Comparison of ENCODE assay signal across 23 cellular contexts in the genomic region with DNA sequence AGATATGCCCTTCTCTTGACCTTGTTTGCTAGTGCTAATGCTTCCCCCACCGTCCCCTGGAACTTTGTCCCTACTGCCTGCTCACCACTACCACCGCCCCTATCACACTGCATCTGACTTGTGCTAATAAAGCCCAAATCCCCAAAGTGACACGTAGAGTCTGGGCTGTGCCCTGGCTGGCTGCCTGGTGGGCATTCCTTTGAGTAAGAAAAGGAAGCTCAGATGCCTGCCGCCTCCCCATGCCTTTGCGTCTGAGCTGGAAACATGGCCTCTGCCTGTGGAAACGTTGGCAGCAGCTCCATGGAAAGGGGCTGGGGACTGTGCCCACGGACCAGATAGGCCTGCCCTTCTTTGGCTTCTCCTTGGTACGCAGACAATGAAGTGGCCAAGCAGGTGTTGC.
"Had no signal": no experiment of that assay in that cellular context is flagged by ENCODE, and none has a peak within 500 bp of the region (broad histone marks: within the 10 kb centered on the region; RNA-seq: fewer than 3 reads in every experiment).

No MANE protein-coding gene starts in this region.

- H3K9me3 Mint-ChIP-seq: endodermal cell; natural killer cell treated with Interleukin-12 subunit alpha and Interleukin-12 subunit beta and Interleukin-15 and Interleukin-18, amount 100 ng/mL, for 72 hours; neural progenitor cell had no signal

- H3K4me2 ChIP-seq: neural progenitor cell had no signal

- H3K9me3 ChIP-seq: colonic mucosa, heart left ventricle, mucosa of descending colon, pancreas, psoas muscle, sigmoid colon, stomach had no signal

- H3K36me3 ChIP-seq: colonic mucosa, heart left ventricle, neural progenitor cell, pancreas, sigmoid colon, stomach had no signal

- H3K27ac ChIP-seq: colonic mucosa, heart left ventricle, neural progenitor cell, pancreas, psoas muscle, sigmoid colon, stomach had no signal

- DNase-seq: cerebellar nuclear complex; colonic mucosa; effector CD4-positive, alpha-beta T cell; endodermal cell; erythroblast; foreskin melanocyte; heart left ventricle; hippocampal formation; kidney glomerular epithelial cell; mucosa of descending colon; occipital lobe; pancreas; psoas muscle; retina; sigmoid colon; small intestine; stimulated activated CD4-positive, alpha-beta T cell treated with anti-CD3 and anti-CD28 coated beads, Interleukin-12 subunit alpha, Interleukin-12 subunit beta, amount 100 ng/mL, for 4 hours; stimulated activated naive CD4-positive, alpha-beta T cell; stomach; substantia nigra; trophoblast cell had no signal

- H3K36me3 Mint-ChIP-seq: natural killer cell treated with Interleukin-12 subunit alpha and Interleukin-12 subunit beta and Interleukin-15 and Interleukin-18, amount 100 ng/mL, for 72 hours; neural progenitor cell had no signal

- H3K4me1 ChIP-seq: colonic mucosa, heart left ventricle, neural progenitor cell, pancreas, psoas muscle, sigmoid colon, stomach had no signal

- H3K4me3 ChIP-seq: colonic mucosa, heart left ventricle, mucosa of descending colon, neural progenitor cell, pancreas, psoas muscle, sigmoid colon, stomach had no signal

- H3K9ac ChIP-seq: neural progenitor cell had no signal

- H3K27me3 ChIP-seq: colonic mucosa, heart left ventricle, neural progenitor cell, pancreas, sigmoid colon, stomach had no signal

- ATAC-seq: mucosa of descending colon; natural killer cell treated with Interleukin-12 subunit alpha and Interleukin-12 subunit beta and Interleukin-15 and Interleukin-18, amount 100 ng/mL, for 72 hours; pancreas; psoas muscle had no signal

- H3K4me3 Mint-ChIP-seq: endodermal cell; natural killer cell treated with Interleukin-12 subunit alpha and Interleukin-12 subunit beta and Interleukin-15 and Interleukin-18, amount 100 ng/mL, for 72 hours; neural progenitor cell had no signal

- H3K4me1 Mint-ChIP-seq: endodermal cell had no signal

- H3K27ac Mint-ChIP-seq: endodermal cell; natural killer cell treated with Interleukin-12 subunit alpha and Interleukin-12 subunit beta and Interleukin-15 and Interleukin-18, amount 100 ng/mL, for 72 hours; neural progenitor cell had no signal

- H2AFZ ChIP-seq: neural progenitor cell had no signal
